9 cellular contexts compared by ENCODE assay signal in the genomic region with DNA sequence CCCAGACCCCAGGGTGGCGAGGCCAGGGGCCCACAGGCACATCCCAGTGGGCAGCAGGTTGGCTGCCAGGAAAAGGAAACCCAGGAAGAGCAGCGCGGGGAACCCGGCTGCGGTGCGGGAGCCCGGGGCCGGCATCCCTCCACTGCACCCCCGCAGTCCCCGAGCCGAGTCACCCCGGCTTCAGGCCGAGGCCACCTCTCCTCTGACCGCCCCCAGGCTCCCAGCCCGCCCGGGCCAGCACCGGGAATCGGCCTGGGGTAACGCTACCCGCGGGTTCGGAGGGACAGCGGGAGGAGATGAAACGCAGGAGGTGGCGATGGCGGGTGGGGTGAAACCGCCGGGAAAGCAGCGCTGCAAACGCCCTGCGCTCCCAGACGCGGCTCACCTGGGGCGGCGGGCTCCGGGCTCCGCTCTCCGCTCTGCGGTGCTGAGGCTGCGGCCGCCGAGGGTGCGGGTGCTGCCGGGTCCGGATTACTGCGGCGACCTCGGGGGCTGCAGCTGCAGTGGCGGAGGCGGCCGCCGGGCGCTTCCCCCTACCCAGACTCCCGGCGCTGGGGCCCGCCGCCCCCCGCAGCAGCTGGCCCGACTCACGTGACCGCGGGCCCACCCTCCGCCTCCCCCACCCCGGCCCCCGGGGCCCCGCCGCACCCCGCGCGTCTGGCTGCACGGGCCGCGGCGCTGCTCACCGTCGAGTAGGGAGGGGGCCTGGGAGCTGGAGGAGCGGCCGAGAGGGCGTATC. TPM values are rescaled to one million over a fixed set of nuclear protein-coding genes. Genes with fewer than 3 reads are reported as not detected.
DNase-seq lines count a peak whose midpoint lies in the region; ATAC-seq, FAIRE-seq and TF ChIP-seq lines count a peak whose summit lies in the region.
"Had no signal": no experiment of that assay in that cellular context is flagged by ENCODE, and none has a peak within 500 bp of the region (broad histone marks: within the 10 kb centered on the region; RNA-seq: fewer than 3 reads in every experiment).

A gene with protein sequence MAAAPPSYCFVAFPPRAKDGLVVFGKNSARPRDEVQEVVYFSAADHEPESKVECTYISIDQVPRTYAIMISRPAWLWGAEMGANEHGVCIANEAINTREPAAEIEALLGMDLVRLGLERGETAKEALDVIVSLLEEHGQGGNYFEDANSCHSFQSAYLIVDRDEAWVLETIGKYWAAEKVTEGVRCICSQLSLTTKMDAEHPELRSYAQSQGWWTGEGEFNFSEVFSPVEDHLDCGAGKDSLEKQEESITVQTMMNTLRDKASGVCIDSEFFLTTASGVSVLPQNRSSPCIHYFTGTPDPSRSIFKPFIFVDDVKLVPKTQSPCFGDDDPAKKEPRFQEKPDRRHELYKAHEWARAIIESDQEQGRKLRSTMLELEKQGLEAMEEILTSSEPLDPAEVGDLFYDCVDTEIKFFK (minus strand): TSS at position 545 of the 739 bp plus-strand sequence. CDS start 20,734 bp downstream, outside the sequence.

- peaks cover 24 to 27% of the 10 kb centered on the region in 2 donors for H3K4me1 Mint-ChIP-seq in natural killer cell treated with Interleukin-12 subunit alpha and Interleukin-12 subunit beta and Interleukin-15 and Interleukin-18, amount 100 ng/mL, for 72 hours (ENCODE audit: low read depth in 2 of 2)

- no peaks in the 10 kb centered on the region for H3K9me3 Mint-ChIP-seq in natural killer cell treated with Interleukin-12 subunit alpha and Interleukin-12 subunit beta and Interleukin-15 and Interleukin-18, amount 100 ng/mL, for 72 hours

- peak within 1 kb of the TSS; percentile 60 to 87 for H3K4me3 ChIP-seq in foreskin fibroblast (ENCODE audit: low read depth in 1 of 2, low read length in 2 of 2)

- no peaks in the 10 kb centered on the region for H3K36me3 Mint-ChIP-seq in natural killer cell treated with Interleukin-12 subunit alpha and Interleukin-12 subunit beta and Interleukin-15 and Interleukin-18, amount 100 ng/mL, for 72 hours

- peak; percentile 64 to 80 for DNase-seq in NCI-H2081 (lab: John Stamatoyannopoulos, UW)
- DNase-seq in NCI-H2081 treated with DMSO at 0.1 percent for 48 hours (lab: John Stamatoyannopoulos, UW), result no peak
- DNase-seq in NCI-H2171 treated with DMSO at 0.1 percent for 48 hours (lab: John Stamatoyannopoulos, UW), result peak; percentile 65
- DNase-seq in activated effector memory CD4-positive, alpha-beta T cell treated with anti-CD3 and anti-CD28 coated beads, Interleukin-2, amount 50 U/mL, for 16 hours, result peak; percentile 64
- DNase-seq in foreskin fibroblast, result peak in 1 of 2 donors; percentile 74
- peak; percentile 64 for DNase-seq in natural killer cell treated with Interleukin-12 subunit alpha and Interleukin-12 subunit beta and Interleukin-15 and Interleukin-18, amount 100 ng/mL, for 72 hours (ENCODE audit: low spot score)
- DNase-seq in urothelium cell line (ENCODE audit: low spot score), result peak; percentile 89

- TF ChIP-seq CTCF in foreskin fibroblast (IDR thresholded peaks at IDR 0.05; ENCODE audit: low read depth, low read length), result no peak

- peak; percentile 36 for ATAC-seq in HG02623 (IDR thresholded peaks at IDR 0.05; ENCODE audit: unreplicated experiment)
- ATAC-seq in natural killer cell treated with Interleukin-12 subunit alpha and Interleukin-12 subunit beta and Interleukin-15 and Interleukin-18, amount 100 ng/mL, for 72 hours, result peak; percentile 56 to 73

- H3K4me3 Mint-ChIP-seq in natural killer cell treated with Interleukin-12 subunit alpha and Interleukin-12 subunit beta and Interleukin-15 and Interleukin-18, amount 100 ng/mL, for 72 hours, result peak within 1 kb of the TSS; percentile 87

- no peak for FAIRE-seq in urothelium cell line (lab: Jason Lieb, UNC)
- FAIRE-seq: G401.6 had no signal

- H3K27me3 Mint-ChIP-seq in natural killer cell treated with Interleukin-12 subunit alpha and Interleukin-12 subunit beta and Interleukin-15 and Interleukin-18, amount 100 ng/mL, for 72 hours, result peaks cover 0 to 28% of the 10 kb centered on the region in 2 donors

- H3K27ac Mint-ChIP-seq in natural killer cell treated with Interleukin-12 subunit alpha and Interleukin-12 subunit beta and Interleukin-15 and Interleukin-18, amount 100 ng/mL, for 72 hours, result peak within 1 kb of the TSS; percentile 81 to 89

RNA-seq across cellular contexts. Expression of the gene that starts here (rescaled TPM):
- 10 to 100 TPM in 1 of 2 donors, 1 to 10 TPM in 1; 9.0 to 19.5 TPM for total RNA-seq in natural killer cell treated with Interleukin-12 subunit alpha and Interleukin-12 subunit beta and Interleukin-15 and Interleukin-18, amount 100 ng/mL, for 72 hours
